In genomic region chr3:158743280-158743663, GRCh38 we compare ENCODE assay signal across 29 cellular contexts. TPM values are rescaled to one million over a fixed set of nuclear protein-coding genes. Genes with fewer than 3 reads are reported as not detected.
"Had no signal": no experiment of that assay in that cellular context is flagged by ENCODE, and none has a peak within 500 bp of the region (broad histone marks: within the 10 kb centered on the region; RNA-seq: fewer than 3 reads in every experiment).

No MANE protein-coding gene starts in this region.

- H2AFZ ChIP-seq: hepatocyte had no signal

- H3K27ac ChIP-seq: dorsolateral prefrontal cortex, epithelial cell of prostate, foreskin keratinocyte, hepatocyte, neutrophil, pancreas, right lobe of liver, upper lobe of right lung had no signal

- H3K9me3 ChIP-seq: esophagus muscularis mucosa, gastroesophageal sphincter, heart left ventricle, mucosa of descending colon, neutrophil, pancreas, right lobe of liver, suprapubic skin, transverse colon, upper lobe of right lung, vagina had no signal

- H3K4me3 Mint-ChIP-seq: memory B cell; naive B cell; natural killer cell treated with Interleukin-12 subunit alpha and Interleukin-12 subunit beta and Interleukin-15 and Interleukin-18, amount 100 ng/mL, for 72 hours; neural crest cell; stimulated activated naive B cell treated with anti-CD40 and anti-IgM and Interleukin-4, amounts not matched to agents 10 μg/mL and 1 μg/mL and 100 μg/mL, for 72 hours; stimulated activated naive CD8-positive, alpha-beta T cell treated with anti-CD3 and anti-CD28 coated beads, Interleukin-15, amount 100 ng/mL, for 72 hours had no signal

- H3K27me3 ChIP-seq: dorsolateral prefrontal cortex, esophagus muscularis mucosa, foreskin keratinocyte, gastroesophageal sphincter, heart left ventricle, hepatocyte, neutrophil, pancreas, right lobe of liver, suprapubic skin, transverse colon, upper lobe of right lung, vagina had no signal

- H3K9me3 Mint-ChIP-seq: memory B cell; naive B cell; natural killer cell treated with Interleukin-12 subunit alpha and Interleukin-12 subunit beta and Interleukin-15 and Interleukin-18, amount 100 ng/mL, for 72 hours; neural crest cell; stimulated activated naive B cell treated with anti-CD40 and anti-IgM and Interleukin-4, amounts not matched to agents 10 μg/mL and 1 μg/mL and 100 μg/mL, for 72 hours; stimulated activated naive CD8-positive, alpha-beta T cell treated with anti-CD3 and anti-CD28 coated beads, Interleukin-15, amount 100 ng/mL, for 72 hours had no signal

- DNase-seq: dorsolateral prefrontal cortex; effector CD4-positive, alpha-beta T cell; foreskin keratinocyte; heart left ventricle; kidney; mucosa of descending colon; naive B cell; pancreas; retina; right lobe of liver; small intestine; stimulated activated CD4-positive, alpha-beta T cell treated with anti-CD3 and anti-CD28 coated beads, Interleukin-15, amount 100 ng/mL, for 24 hours; stimulated activated CD4-positive, alpha-beta T cell treated with anti-CD3 and anti-CD28 coated beads, Interleukin-2, amount 100 ng/mL, for 48 hours; stimulated activated naive B cell treated with anti-CD40 and anti-IgM and Interleukin-4, amounts not matched to agents 10 μg/mL and 1 μg/mL and 100 μg/mL, for 72 hours; stimulated activated naive CD8-positive, alpha-beta T cell treated with anti-CD3 and anti-CD28 coated beads, Interleukin-15, amount 100 ng/mL, for 72 hours; transverse colon; upper lobe of right lung had no signal

- H3K27ac Mint-ChIP-seq: memory B cell; natural killer cell treated with Interleukin-12 subunit alpha and Interleukin-12 subunit beta and Interleukin-15 and Interleukin-18, amount 100 ng/mL, for 72 hours; stimulated activated naive B cell treated with anti-CD40 and anti-IgM and Interleukin-4, amounts not matched to agents 10 μg/mL and 1 μg/mL and 100 μg/mL, for 72 hours; stimulated activated naive CD8-positive, alpha-beta T cell treated with anti-CD3 and anti-CD28 coated beads, Interleukin-15, amount 100 ng/mL, for 72 hours had no signal

- H3K27me3 Mint-ChIP-seq: memory B cell; naive B cell; natural killer cell treated with Interleukin-12 subunit alpha and Interleukin-12 subunit beta and Interleukin-15 and Interleukin-18, amount 100 ng/mL, for 72 hours; stimulated activated naive B cell treated with anti-CD40 and anti-IgM and Interleukin-4, amounts not matched to agents 10 μg/mL and 1 μg/mL and 100 μg/mL, for 72 hours; stimulated activated naive CD8-positive, alpha-beta T cell treated with anti-CD3 and anti-CD28 coated beads, Interleukin-15, amount 100 ng/mL, for 72 hours had no signal

- ATAC-seq: foreskin keratinocyte; heart left ventricle; left lobe of liver; natural killer cell treated with Interleukin-12 subunit alpha and Interleukin-12 subunit beta and Interleukin-15 and Interleukin-18, amount 100 ng/mL, for 72 hours; stimulated activated naive B cell treated with anti-CD40 and anti-IgM and Interleukin-4, amounts not matched to agents 10 μg/mL and 1 μg/mL and 100 μg/mL, for 72 hours; stimulated activated naive CD8-positive, alpha-beta T cell treated with anti-CD3 and anti-CD28 coated beads, Interleukin-15, amount 100 ng/mL, for 72 hours; upper lobe of right lung had no signal

- H3K79me2 ChIP-seq: hepatocyte had no signal

- FAIRE-seq: kidney, pancreas, small intestine had no signal

- H3K4me2 ChIP-seq: hepatocyte had no signal

- H3K4me1 Mint-ChIP-seq: neural crest cell had no signal

- H3K36me3 Mint-ChIP-seq: natural killer cell treated with Interleukin-12 subunit alpha and Interleukin-12 subunit beta and Interleukin-15 and Interleukin-18, amount 100 ng/mL, for 72 hours had no signal

- H3K36me3 ChIP-seq: neutrophil, pancreas, right lobe of liver, suprapubic skin, transverse colon, upper lobe of right lung, vagina had no signal

- H3K4me3 ChIP-seq: dorsolateral prefrontal cortex, esophagus muscularis mucosa, gastroesophageal sphincter, heart left ventricle, hepatocyte, lung, mucosa of descending colon, pancreas, right lobe of liver, suprapubic skin, transverse colon, upper lobe of right lung, vagina had no signal

- H3K4me1 ChIP-seq: foreskin keratinocyte, pancreas, right lobe of liver, vagina had no signal

RNA-seq across cellular contexts. Expression of gene RARRES1, which starts 11.0 kb away (rescaled TPM):
- total RNA-seq: foreskin keratinocyte; natural killer cell treated with Interleukin-12 subunit alpha and Interleukin-12 subunit beta and Interleukin-15 and Interleukin-18, amount 100 ng/mL, for 72 hours had no signal
